In genomic region chr16:69861276-69862030, GRCh38 we compare ENCODE assay signal across 11 cellular contexts.
DNase-seq lines count a peak whose midpoint lies in the region; ATAC-seq and TF ChIP-seq lines count a peak whose summit lies in the region.
"Had no signal": no experiment of that assay in that cellular context is flagged by ENCODE, and none has a peak within 500 bp of the region (broad histone marks: within the 10 kb centered on the region; RNA-seq: fewer than 3 reads in every experiment).

No MANE protein-coding gene starts in this region.

- H3K27ac Mint-ChIP-seq in effector memory CD8-positive, alpha-beta T cell = peak overlapping the region; percentile 32 to 35
- H3K27ac Mint-ChIP-seq: activated naive CD4-positive, alpha-beta T cell treated with anti-CD3 and anti-CD28 coated beads for 36 hours had no signal

- ATAC-seq in effector memory CD8-positive, alpha-beta T cell (replicated peaks) = no peak
- ATAC-seq in HG02678 (IDR thresholded peaks at IDR 0.05; ENCODE audit: unreplicated experiment) = no peak
- ATAC-seq: A549 had no signal

- 63% methylated on average over 12 of the region's 12 CpGs for WGBS in mammary epithelial cell (ENCODE audit: low coverage, missing lambda C conversion rate)

- no peak overlapping the region for H2AFZ ChIP-seq in mammary epithelial cell (ENCODE audit: low read depth, low read length)

- no peaks in the 10 kb centered on the region for H3K4me1 ChIP-seq in breast epithelium
- no peaks in the 10 kb centered on the region for H3K4me1 ChIP-seq in mammary epithelial cell (ENCODE audit: insufficient read depth, low read length)
- peaks cover 20% of the 10 kb centered on the region for H3K4me1 ChIP-seq in muscle layer of colon (ENCODE audit: insufficient read depth, low read length)
- H3K4me1 ChIP-seq in vagina = peaks cover 7% of the 10 kb centered on the region

- dilution Hi-C loops in mammary epithelial cell (cut with HindIII; ENCODE audit: low sequenced_read_pairs) = no loop called here

- no peaks in the 10 kb centered on the region for H3K27me3 ChIP-seq in breast epithelium
- no peaks in the 10 kb centered on the region for H3K27me3 ChIP-seq in mammary epithelial cell (ENCODE audit: insufficient read depth, low read length)
- H3K27me3 ChIP-seq in muscle layer of colon (ENCODE audit: control insufficient read depth in 1 of 2, insufficient read depth in 2 of 2, low read length in 2 of 2) = no peaks in the 10 kb centered on the region
- H3K27me3 ChIP-seq in vagina = no peaks in the 10 kb centered on the region

- H3K36me3 Mint-ChIP-seq in effector memory CD8-positive, alpha-beta T cell (ENCODE audit: insufficient read depth) = peaks cover 21% of the 10 kb centered on the region

- H4K20me1 ChIP-seq in mammary epithelial cell (ENCODE audit: insufficient read depth, low read length) = no peaks in the 10 kb centered on the region

- no TSS peak for BruUV-seq in mammary epithelial cell (replicated peaks; lab: Mats Ljungman, UMichigan)

- H3K27me3 Mint-ChIP-seq in effector memory CD8-positive, alpha-beta T cell = no peaks in the 10 kb centered on the region

- H3K4me1 Mint-ChIP-seq in effector memory CD8-positive, alpha-beta T cell (ENCODE audit: low read depth in 2 of 2) = no peaks in the 10 kb centered on the region

- TF ChIP-seq CTCF in breast epithelium (IDR thresholded peaks at IDR 0.05) (no peak), mammary epithelial cell (conservative IDR thresholded peaks at IDR 0.05 in 1 of 2, IDR thresholded peaks at IDR 0.05 in 1 of 2; ENCODE audit: extremely low read depth in 1 of 2, insufficient read depth in 1 of 2, low read depth in 1 of 2, low read length in 2 of 2) (no peak), vagina (IDR thresholded peaks at IDR 0.05) (no peak)

- in situ Hi-C loops in mammary epithelial cell (cut with MboI; ENCODE audit: low sequenced_read_pairs in 2 of 2) = no loop called here

- H3K4me2 ChIP-seq in mammary epithelial cell (ENCODE audit: insufficient read depth, low read depth, low read length) = no peak overlapping the region
- H3K4me2 ChIP-seq: A549 had no signal

- H3K9ac ChIP-seq in mammary epithelial cell (ENCODE audit: insufficient read depth, low read length) = no peak overlapping the region
- H3K9ac ChIP-seq in muscle layer of colon (ENCODE audit: low read length) = no peak overlapping the region

- H3K36me3 ChIP-seq in breast epithelium = no peaks in the 10 kb centered on the region
- H3K36me3 ChIP-seq in mammary epithelial cell (ENCODE audit: insufficient read depth, low read length) = no peaks in the 10 kb centered on the region
- no peaks in the 10 kb centered on the region for H3K36me3 ChIP-seq in muscle layer of colon (ENCODE audit: insufficient read depth, low read length)
- no peaks in the 10 kb centered on the region for H3K36me3 ChIP-seq in vagina

- intact Hi-C loops in breast epithelium (cut with DNase I; ENCODE audit: low total_unique reads) (loop anchor here (10.0 kb wide), 1 partner anchor 67 kb away; no protein-coding TSS in a partner anchor), mammary epithelial cell (cut with micrococcal nuclease) (no loop called here), vagina (cut with DNase I) (no loop called here)

- DNase-seq in breast epithelium (ENCODE audit: low spot score in 2 of 2) = peak in 1 of 2 donors; percentile 34
- no peak for DNase-seq in mammary epithelial cell
- no peak for DNase-seq in effector memory CD8-positive, alpha-beta T cell
- no peak for DNase-seq in vagina (ENCODE audit: extremely low spot score in 2 of 2)
- no peak for DNase-seq in activated CD4-positive, CD25-positive, alpha-beta regulatory T cell (lab: John Stamatoyannopoulos, UW)
- DNase-seq in NCI-H1694 (lab: John Stamatoyannopoulos, UW) = no peak
- DNase-seq: activated naive CD4-positive, alpha-beta T cell treated with anti-CD3 and anti-CD28 coated beads for 36 hours; RPMI8226 had no signal

- CTCF ChIA-PET in mammary epithelial cell (lab: Charles Lee; ENCODE audit: low non-redundant PET) = no interaction called here

- H3K4me3 ChIP-seq in breast epithelium (peak overlapping the region in 1 of 3 donors; percentile 21), mammary epithelial cell (replicated peaks in 1 of 3; ENCODE audit: insufficient read depth in 1 of 3, low read depth in 2 of 3, low read length in 3 of 3) (no peak overlapping the region), muscle layer of colon (ENCODE audit: low read depth in 1 of 2, low read length in 2 of 2) (peak overlapping the region in 1 of 2 donors; percentile 25), vagina (no peak overlapping the region)
- H3K4me3 ChIP-seq: A549 had no signal

- H3K4me3 Mint-ChIP-seq in effector memory CD8-positive, alpha-beta T cell = no peak overlapping the region
- H3K4me3 Mint-ChIP-seq: activated naive CD4-positive, alpha-beta T cell treated with anti-CD3 and anti-CD28 coated beads for 36 hours had no signal

- no peaks in the 10 kb centered on the region for H3K9me3 ChIP-seq in breast epithelium
- no peaks in the 10 kb centered on the region for H3K9me3 ChIP-seq in mammary epithelial cell (replicated peaks; ENCODE audit: insufficient read depth, low read length)
- H3K9me3 ChIP-seq in muscle layer of colon (ENCODE audit: low read length) = no peaks in the 10 kb centered on the region
- no peaks in the 10 kb centered on the region for H3K9me3 ChIP-seq in vagina
- H3K9me3 ChIP-seq: A549 had no signal

- no peaks in the 10 kb centered on the region for H3K9me3 Mint-ChIP-seq in effector memory CD8-positive, alpha-beta T cell
- H3K9me3 Mint-ChIP-seq: activated naive CD4-positive, alpha-beta T cell treated with anti-CD3 and anti-CD28 coated beads for 36 hours had no signal

- H3K79me2 ChIP-seq in mammary epithelial cell (ENCODE audit: insufficient read depth, low read length) = no peaks in the 10 kb centered on the region

- H3K27ac ChIP-seq in breast epithelium = peak overlapping the region; percentile 67 to 78
- no peak overlapping the region for H3K27ac ChIP-seq in mammary epithelial cell (ENCODE audit: insufficient read depth, low read depth, low read length)
- peak overlapping the region; percentile 17 for H3K27ac ChIP-seq in muscle layer of colon (ENCODE audit: low read depth, low read length)
- H3K27ac ChIP-seq in vagina = peak overlapping the region; percentile 61
- H3K27ac ChIP-seq: A549 had no signal

- TF ChIP-seq POLR2A in breast epithelium (IDR thresholded peaks at IDR 0.05) = no peak
- TF ChIP-seq POLR2A in vagina (IDR thresholded peaks at IDR 0.05) = no peak
